9 cellular contexts compared by ENCODE assay signal in the genomic region with DNA sequence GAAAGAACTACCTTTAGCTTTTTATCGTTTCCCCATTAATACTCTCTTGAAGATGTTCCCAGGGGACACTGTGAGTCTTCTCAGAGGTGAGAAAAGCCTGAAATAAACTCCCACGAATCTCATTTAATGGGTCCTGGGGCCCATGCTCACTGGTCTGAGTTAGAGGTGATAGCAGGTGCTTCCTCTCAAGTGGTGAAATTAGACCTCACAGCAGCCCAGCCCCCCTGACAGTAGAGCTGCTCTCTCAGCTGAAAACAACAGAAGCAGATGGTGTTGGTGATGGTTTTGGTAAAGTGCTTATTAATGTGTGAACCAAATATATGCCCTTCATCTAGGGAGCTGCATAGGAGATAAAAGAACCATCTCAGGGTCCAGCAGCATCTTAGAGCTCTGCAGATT.
A peak's percentile ranks its signal among the peaks of the same experiment; 100 is the strongest.
DNase-seq lines count a peak whose midpoint lies in the region; ATAC-seq and TF ChIP-seq lines count a peak whose summit lies in the region.
"Had no signal": no experiment of that assay in that cellular context is flagged by ENCODE, and none has a peak within 500 bp of the region (broad histone marks: within the 10 kb centered on the region; RNA-seq: fewer than 3 reads in every experiment).

No MANE protein-coding gene starts in this region.

- no peak overlapping the region for H3K4me2 ChIP-seq in mammary epithelial cell (ENCODE audit: insufficient read depth, low read depth, low read length)

- dilution Hi-C loops in mammary epithelial cell (cut with HindIII; ENCODE audit: low sequenced_read_pairs), result no loop called here

- no peaks in the 10 kb centered on the region for H3K36me3 ChIP-seq in SK-N-MC (ENCODE audit: insufficient read depth, low read length)
- H3K36me3 ChIP-seq in mammary epithelial cell (ENCODE audit: insufficient read depth, low read length), result no peaks in the 10 kb centered on the region

- no TSS peak for BruUV-seq in mammary epithelial cell (replicated peaks; lab: Mats Ljungman, UMichigan)

- no peak for TF ChIP-seq CTCF in mammary epithelial cell (conservative IDR thresholded peaks at IDR 0.05 in 1 of 2, IDR thresholded peaks at IDR 0.05 in 1 of 2; ENCODE audit: extremely low read depth in 1 of 2, insufficient read depth in 1 of 2, low read depth in 1 of 2, low read length in 2 of 2)
- TF ChIP-seq CTCF in GM10266 (IDR thresholded peaks at IDR 0.05; ENCODE audit: control insufficient read depth, insufficient read depth, low read depth, missing control alignments), result no peak

- H3K4me1 ChIP-seq in mammary epithelial cell (ENCODE audit: insufficient read depth, low read length), result no peaks in the 10 kb centered on the region

- H3K9me3 ChIP-seq in SK-N-MC (ENCODE audit: low read depth, low read length) (no peaks in the 10 kb centered on the region), mammary epithelial cell (replicated peaks; ENCODE audit: insufficient read depth, low read length) (no peaks in the 10 kb centered on the region)

- in situ Hi-C loops in mammary epithelial cell (cut with MboI; ENCODE audit: low sequenced_read_pairs in 2 of 2), result no loop called here

- DNase-seq in CD1c-positive myeloid dendritic cell (ENCODE audit: extremely low spot score) (peak; percentile 12), SK-N-MC (ENCODE audit: low read depth, low spot score) (no peak), mammary epithelial cell (no peak), DMS153 (lab: John Stamatoyannopoulos, UW) (no peak), GM10266 (ENCODE audit: extremely low spot score) (no peak)
- DNase-seq: posterior cingulate gyrus had no signal

- WGBS in mammary epithelial cell (ENCODE audit: low coverage, missing lambda C conversion rate), result 68% methylated on average over 2 of the region's 2 CpGs

- ATAC-seq in GM19023 (IDR thresholded peaks at IDR 0.05; ENCODE audit: unreplicated experiment) (peak; percentile 70), HG03066 (IDR thresholded peaks at IDR 0.05; ENCODE audit: low read depth, unreplicated experiment) (peak; percentile 70), GM18519 (IDR thresholded peaks at IDR 0.05; ENCODE audit: low FRiP score, unreplicated experiment) (no peak)

- no peaks in the 10 kb centered on the region for H3K79me2 ChIP-seq in mammary epithelial cell (ENCODE audit: insufficient read depth, low read length)

- peak overlapping the region; percentile 67; the same call in 1 of the 2 replicates for H3K4me3 ChIP-seq in SK-N-MC
- H3K4me3 ChIP-seq in mammary epithelial cell (replicated peaks in 1 of 3; ENCODE audit: insufficient read depth in 1 of 3, low read depth in 2 of 3, low read length in 3 of 3), result no peak overlapping the region

- no peaks in the 10 kb centered on the region for H4K20me1 ChIP-seq in mammary epithelial cell (ENCODE audit: insufficient read depth, low read length)

- H3K9ac ChIP-seq in SK-N-MC (ENCODE audit: insufficient read length) (no peak overlapping the region), mammary epithelial cell (ENCODE audit: insufficient read depth, low read length) (no peak overlapping the region)

- H3K27ac ChIP-seq in SK-N-MC (no peak overlapping the region), mammary epithelial cell (ENCODE audit: insufficient read depth, low read depth, low read length) (no peak overlapping the region)

- no peaks in the 10 kb centered on the region for H3K27me3 ChIP-seq in mammary epithelial cell (ENCODE audit: insufficient read depth, low read length)

- intact Hi-C loops in mammary epithelial cell (cut with micrococcal nuclease), result no loop called here

- CTCF ChIA-PET in mammary epithelial cell (lab: Charles Lee; ENCODE audit: low non-redundant PET), result no interaction called here

- no peak overlapping the region for H2AFZ ChIP-seq in mammary epithelial cell (ENCODE audit: low read depth, low read length)
